9 cellular contexts compared by ENCODE assay signal in the genomic region with DNA sequence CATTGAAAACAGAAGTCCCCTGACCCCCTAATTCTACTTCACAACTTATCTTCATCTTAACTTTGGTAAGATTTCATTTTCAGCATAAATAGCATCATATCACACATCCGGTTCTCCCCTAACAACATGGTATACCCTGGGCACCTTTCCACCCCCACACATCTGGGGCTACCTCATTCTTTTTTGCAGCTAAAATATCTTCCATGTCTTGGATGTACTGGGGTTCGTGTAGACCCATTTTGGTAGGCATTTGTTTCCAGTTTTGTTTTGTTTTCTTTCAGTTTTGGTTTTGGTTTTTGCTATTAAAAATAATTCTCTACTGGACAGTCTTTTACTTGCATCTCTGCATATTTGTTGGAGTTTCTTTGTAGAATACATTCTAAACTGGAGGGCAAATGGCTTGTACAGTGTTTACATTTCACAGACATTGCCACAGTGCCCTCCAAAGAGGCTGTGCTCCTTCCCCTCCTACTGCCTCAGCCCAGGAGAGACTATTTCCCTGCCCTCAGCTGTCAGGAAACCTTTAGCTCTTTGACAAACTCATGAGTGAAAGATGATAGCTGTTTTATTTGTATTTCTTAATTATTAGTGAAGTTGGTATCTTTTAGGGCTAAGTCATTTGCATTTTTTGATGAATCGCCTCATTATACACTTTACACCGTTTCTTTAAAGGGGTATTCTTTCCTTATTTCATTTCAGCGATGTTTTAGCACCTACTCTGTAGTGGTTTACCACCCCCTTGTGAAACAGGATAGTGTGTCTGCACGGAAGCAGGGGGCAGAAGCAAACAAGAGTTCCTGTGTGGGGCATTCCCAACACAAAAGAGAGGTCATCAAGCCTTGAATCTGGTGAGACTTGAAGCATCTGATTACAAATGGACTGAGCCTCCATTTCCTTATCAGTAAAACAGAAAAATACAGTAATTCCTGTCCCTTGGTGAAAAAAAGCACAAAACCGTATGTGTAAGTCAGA. TPM values are rescaled to one million over a fixed set of nuclear protein-coding genes. Genes with fewer than 3 reads are reported as not detected.
A peak's percentile ranks its signal among the peaks of the same experiment; 100 is the strongest.
DNase-seq lines count a peak whose midpoint lies in the region; ATAC-seq and TF ChIP-seq lines count a peak whose summit lies in the region.
"Not testable (repeated sequence)": the region's sequence is repeated elsewhere in the genome, so short reads cannot be mapped to it uniquely, and the experiment has no call there.
"Had no signal": no experiment of that assay in that cellular context is flagged by ENCODE, and none has a peak within 500 bp of the region (broad histone marks: within the 10 kb centered on the region; RNA-seq: fewer than 3 reads in every experiment).

No MANE protein-coding gene starts in this region.

- not testable (repeated sequence) for TF ChIP-seq CTCF in natural killer cell (IDR thresholded peaks at IDR 0.05)

- not testable (repeated sequence) for H3K36me3 Mint-ChIP-seq in activated CD4-positive, alpha-beta T cell treated with anti-CD3 and anti-CD28 coated beads, Interleukin-2, amount 10 ng/mL, durations not matched to agents 24 days and 14 days (ENCODE audit: low read depth); natural killer cell
- H3K36me3 Mint-ChIP-seq in activated naive CD8-positive, alpha-beta T cell treated with anti-CD3 and anti-CD28 coated beads, Interleukin-2, amount 50 U/mL, for 24 hours (ENCODE audit: low read depth), result peaks cover 11% of the 10 kb centered on the region

- ATAC-seq in GM18867 (IDR thresholded peaks at IDR 0.05; ENCODE audit: unreplicated experiment) (peak; percentile 73), GM21423 (IDR thresholded peaks at IDR 0.05; ENCODE audit: unreplicated experiment) (peak; percentile 56), HG02885 (IDR thresholded peaks at IDR 0.05; ENCODE audit: poor library complexity, unreplicated experiment) (peak; percentile 57), HG03442 (IDR thresholded peaks at IDR 0.05; ENCODE audit: unreplicated experiment) (peak; percentile 57), natural killer cell (peak; percentile 88 to 98 (median 94))
- peak; percentile 62 for ATAC-seq in activated naive CD8-positive, alpha-beta T cell treated with anti-CD3 and anti-CD28 coated beads, Interleukin-2, amount 50 U/mL, for 24 hours

- not testable (repeated sequence) for H3K9me3 Mint-ChIP-seq in activated CD4-positive, alpha-beta T cell treated with anti-CD3 and anti-CD28 coated beads, Interleukin-2, amount 10 ng/mL, durations not matched to agents 24 days and 14 days; activated naive CD8-positive, alpha-beta T cell treated with anti-CD3 and anti-CD28 coated beads, Interleukin-2, amount 50 U/mL, for 24 hours; natural killer cell

- not testable (repeated sequence) for H3K4me1 ChIP-seq in BLaER1

- peak overlapping the region; percentile 31 for H3K4me3 Mint-ChIP-seq in activated CD4-positive, alpha-beta T cell treated with anti-CD3 and anti-CD28 coated beads, Interleukin-2, amount 10 ng/mL, durations not matched to agents 24 days and 14 days
- peak overlapping the region; percentile 7 for H3K4me3 Mint-ChIP-seq in activated naive CD8-positive, alpha-beta T cell treated with anti-CD3 and anti-CD28 coated beads, Interleukin-2, amount 50 U/mL, for 24 hours
- H3K4me3 Mint-ChIP-seq in natural killer cell, result peak overlapping the region; percentile 80

- not testable (repeated sequence) for H3K36me3 ChIP-seq in BLaER1

- H3K27ac ChIP-seq in BLaER1, result not testable (repeated sequence)

- H3K4me2 ChIP-seq in BLaER1, result peak overlapping the region; percentile 38

- H3K4me1 Mint-ChIP-seq in activated CD4-positive, alpha-beta T cell treated with anti-CD3 and anti-CD28 coated beads, Interleukin-2, amount 10 ng/mL, durations not matched to agents 24 days and 14 days, result not testable (repeated sequence)
- peaks cover 13% of the 10 kb centered on the region for H3K4me1 Mint-ChIP-seq in activated naive CD8-positive, alpha-beta T cell treated with anti-CD3 and anti-CD28 coated beads, Interleukin-2, amount 50 U/mL, for 24 hours
- H3K4me1 Mint-ChIP-seq in natural killer cell, result peaks cover 9 to 14% of the 10 kb centered on the region in 2 donors

- not testable (repeated sequence) for DNase-seq in activated CD4-positive, alpha-beta T cell treated with anti-CD3 and anti-CD28 coated beads, Interleukin-2, amount 10 ng/mL, durations not matched to agents 24 days and 14 days; activated naive CD8-positive, alpha-beta T cell treated with anti-CD3 and anti-CD28 coated beads, Interleukin-2, amount 50 U/mL, for 24 hours; natural killer cell

- not testable (repeated sequence) for H3K27me3 Mint-ChIP-seq in activated CD4-positive, alpha-beta T cell treated with anti-CD3 and anti-CD28 coated beads, Interleukin-2, amount 10 ng/mL, durations not matched to agents 24 days and 14 days; activated naive CD8-positive, alpha-beta T cell treated with anti-CD3 and anti-CD28 coated beads, Interleukin-2, amount 50 U/mL, for 24 hours; natural killer cell (ENCODE audit: low read depth in 2 of 2)

- not testable (repeated sequence) for H4K20me1 ChIP-seq in BLaER1

- not testable (repeated sequence) for H3K9me3 ChIP-seq in BLaER1

- not testable (repeated sequence) for H3K27me3 ChIP-seq in BLaER1

- not testable (repeated sequence) for H3K9ac ChIP-seq in BLaER1

- H3K4me3 ChIP-seq in BLaER1, result not testable (repeated sequence)

- intact Hi-C loops in activated CD4-positive, alpha-beta T cell treated with anti-CD3 and anti-CD28 coated beads, Interleukin-2, amount 10 ng/mL, durations not matched to agents 24 days and 14 days (cut with micrococcal nuclease); natural killer cell (cut with micrococcal nuclease): not testable (repeated sequence)

- H3K27ac Mint-ChIP-seq in activated CD4-positive, alpha-beta T cell treated with anti-CD3 and anti-CD28 coated beads, Interleukin-2, amount 10 ng/mL, durations not matched to agents 24 days and 14 days, result not testable (repeated sequence)
- H3K27ac Mint-ChIP-seq in activated naive CD8-positive, alpha-beta T cell treated with anti-CD3 and anti-CD28 coated beads, Interleukin-2, amount 50 U/mL, for 24 hours, result peak overlapping the region; percentile 10
- H3K27ac Mint-ChIP-seq in natural killer cell, result peak overlapping the region; percentile 84 to 94

RNA-seq across cellular contexts. Expression of gene CPLX2, which starts 44.0 kb away (rescaled TPM):
- not detected in 2 replicates for total RNA-seq in activated CD4-positive, alpha-beta T cell treated with anti-CD3 and anti-CD28 coated beads, Interleukin-2, amount 10 ng/mL, durations not matched to agents 24 days and 14 days
- total RNA-seq in natural killer cell, result not detected
- total RNA-seq: gastrocnemius medialis had no signal

RNA-seq across cellular contexts. Expression of gene THOC3, which starts 52.8 kb away (rescaled TPM):
- 94.4 and 102 TPM in 2 replicates for total RNA-seq in activated CD4-positive, alpha-beta T cell treated with anti-CD3 and anti-CD28 coated beads, Interleukin-2, amount 10 ng/mL, durations not matched to agents 24 days and 14 days
- total RNA-seq in natural killer cell, result 10 to 100 TPM; 14.3 to 21.0 (median 16.9) TPM

Comparison
In these comparisons a context has a peak if more than half of its experiments do, and no peak if none do; other contexts are left out.
1. H3K4me3 Mint-ChIP-seq: peak in every context shown above with its lines; median percentile 80 in natural killer cell; 31 in activated CD4-positive, alpha-beta T cell treated with anti-CD3 and anti-CD28 coated beads, Interleukin-2, amount 10 ng/mL, durations not matched to agents 24 days and 14 days; 7 in activated naive CD8-positive, alpha-beta T cell treated with anti-CD3 and anti-CD28 coated beads, Interleukin-2, amount 50 U/mL, for 24 hours.